Comparison of ENCODE assay signal across 26 cellular contexts in the genomic region with DNA sequence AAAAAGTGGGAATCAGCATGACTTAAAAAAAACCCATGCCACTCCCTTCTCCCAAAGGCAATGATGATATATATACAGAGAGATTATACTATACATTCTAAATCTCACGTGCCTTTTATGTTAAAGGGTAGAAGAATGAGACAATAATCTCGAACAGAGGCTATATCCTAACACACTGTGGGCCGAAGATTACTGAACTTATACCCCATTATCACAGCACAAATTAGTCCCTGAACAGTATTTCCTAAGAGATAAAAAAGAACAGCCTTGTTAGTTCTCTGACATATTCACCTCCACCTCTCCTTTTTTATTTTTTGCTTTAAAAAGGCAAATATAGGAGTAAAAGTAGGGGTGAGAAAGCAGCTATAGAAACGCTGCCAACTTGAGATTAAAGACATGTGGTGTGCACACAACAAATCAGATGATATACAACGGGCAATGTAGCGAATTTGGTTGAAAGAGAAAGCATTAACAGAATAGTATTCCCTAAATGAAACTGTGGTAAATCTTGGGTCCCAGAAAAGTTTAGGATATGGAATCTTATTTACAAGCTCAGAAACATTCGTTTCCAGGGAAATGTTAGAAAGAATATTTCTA.
DNase-seq lines count a peak whose midpoint lies in the region; ATAC-seq and TF ChIP-seq lines count a peak whose summit lies in the region.
"Had no signal": no experiment of that assay in that cellular context is flagged by ENCODE, and none has a peak within 500 bp of the region (broad histone marks: within the 10 kb centered on the region; RNA-seq: fewer than 3 reads in every experiment).

No MANE protein-coding gene starts in this region.

- H3K4me1 ChIP-seq in ACC112 (ENCODE audit: control insufficient read depth, insufficient read depth, low read length, unreplicated experiment) (peaks cover 11% of the 10 kb centered on the region), mesenchymal stem cell (ENCODE audit: control insufficient read depth, insufficient read depth, low read depth, low read length) (no peaks in the 10 kb centered on the region), Karpas-422 (ENCODE audit: low read length) (no peaks in the 10 kb centered on the region)
- H3K4me1 ChIP-seq: ascending aorta, lower lobe of right lung, SJCRH30 had no signal

- no peaks in the 10 kb centered on the region for H4K20me1 ChIP-seq in Karpas-422 (ENCODE audit: insufficient read depth, low read depth, low read length)

- H3K9me2 ChIP-seq in Karpas-422 (replicated peaks; ENCODE audit: insufficient read depth, low read length), result no peaks in the 10 kb centered on the region

- ATAC-seq in HG02610 (IDR thresholded peaks at IDR 0.05; ENCODE audit: unreplicated experiment), result no peak
- ATAC-seq: activated CD4-positive, CD25-positive, alpha-beta regulatory T cell treated with anti-CD3 and anti-CD28 coated beads, Interleukin-2, amount 50 U/mL, for 24 hours; activated T-cell treated with anti-CD3 and anti-CD28 coated beads, Interleukin-2, amount 50 U/mL, for 4 hours; HCT116; lower lobe of right lung; PC-3; stimulated activated effector memory CD8-positive, alpha-beta T cell treated with anti-CD3 and anti-CD28 coated beads, Interleukin-12 subunit alpha, Interleukin-12 subunit beta, amount 100 ng/mL, for 72 hours had no signal

- peaks cover 48% of the 10 kb centered on the region for H3K79me2 ChIP-seq in ACC112 (ENCODE audit: control insufficient read depth, insufficient read depth, low read length, unreplicated experiment)
- H3K79me2 ChIP-seq in Karpas-422 (ENCODE audit: low read length), result no peaks in the 10 kb centered on the region

- no peak overlapping the region for H3K4me2 ChIP-seq in mesenchymal stem cell (ENCODE audit: low read length, poor library complexity, severe bottlenecking)
- no peak overlapping the region for H3K4me2 ChIP-seq in Karpas-422 (ENCODE audit: low read depth, low read length, poor library complexity, severe bottlenecking)

- in situ Hi-C loops in ACHN (cut with HindIII; ENCODE audit: low pct_ligation_motif_present, low pct_unique_long_range_greater_than_20kb, low sequenced_read_pairs), result no loop called here

- 90% methylated on average over 6 of the region's 7 CpGs for WGBS in mesenchymal stem cell

- H3K18ac ChIP-seq in mesenchymal stem cell (ENCODE audit: low read depth in 1 of 2, low read length in 2 of 2), result no peak overlapping the region

- H3K4me3 ChIP-seq in ACC112 (ENCODE audit: low read depth, low read length) (peak overlapping the region; percentile 73), MG63 (peak overlapping the region; percentile 41), choroid plexus epithelial cell (ENCODE audit: low read depth, low read length) (no peak overlapping the region), mesenchymal stem cell (ENCODE audit: insufficient read depth in 1 of 2, low read depth in 1 of 2, low read length in 2 of 2) (peak overlapping the region in 1 of 2 experiments; percentile 72), Karpas-422 (ENCODE audit: low read length) (no peak overlapping the region)
- H3K4me3 ChIP-seq: ascending aorta, lower lobe of right lung, SJCRH30, thoracic aorta had no signal

- no peak overlapping the region for H2BK15ac ChIP-seq in mesenchymal stem cell (ENCODE audit: low read depth, poor library complexity, severe bottlenecking)

- peaks cover 3% of the 10 kb centered on the region; the same call in 1 of the 2 replicates for H3K9me3 ChIP-seq in MG63
- no peaks in the 10 kb centered on the region for H3K9me3 ChIP-seq in mesenchymal stem cell (ENCODE audit: control insufficient read depth, low read length)
- no peaks in the 10 kb centered on the region for H3K9me3 ChIP-seq in Karpas-422 (ENCODE audit: low read length)
- H3K9me3 ChIP-seq: lower lobe of right lung, SJCRH30, thoracic aorta had no signal

- H3K27ac ChIP-seq in ACC112 (ENCODE audit: low read depth, low read length), result peak overlapping the region; percentile 50
- H3K27ac ChIP-seq in mesenchymal stem cell (ENCODE audit: low read length, poor library complexity, severe bottlenecking), result no peak overlapping the region
- no peak overlapping the region for H3K27ac ChIP-seq in Karpas-422 (ENCODE audit: low read length)
- H3K27ac ChIP-seq: ascending aorta, lower lobe of right lung, SJCRH30, thoracic aorta had no signal

- H2AFZ ChIP-seq in ACC112 (ENCODE audit: low read length, unreplicated experiment) (peak overlapping the region; percentile 53), mesenchymal stem cell (ENCODE audit: low read depth, low read length) (no peak overlapping the region), Karpas-422 (ENCODE audit: low read length) (no peak overlapping the region)

- H3K79me1 ChIP-seq in mesenchymal stem cell (replicated peaks; ENCODE audit: low read length, poor library complexity, severe bottlenecking), result peaks cover 14% of the 10 kb centered on the region

- no peak for TF ChIP-seq CTCF in choroid plexus epithelial cell (conservative IDR thresholded peaks at IDR 0.05; ENCODE audit: low read depth, low read length)

- H2BK12ac ChIP-seq in mesenchymal stem cell (ENCODE audit: low read length in 2 of 2), result no peak overlapping the region

- no peak overlapping the region for H2BK5ac ChIP-seq in mesenchymal stem cell (ENCODE audit: low read depth, low read length, poor library complexity, severe bottlenecking)

- no peak overlapping the region for H4K8ac ChIP-seq in mesenchymal stem cell (ENCODE audit: low read length)

- H3K36me3 ChIP-seq in ACC112 (ENCODE audit: insufficient read depth, low read length) (0 out of 2 replicates have a peak, but pooled peaks cover 3% of the 10 kb centered on the region), MG63 (peaks cover 2% of the 10 kb centered on the region; the same call in 1 of the 2 replicates), mesenchymal stem cell (ENCODE audit: control insufficient read depth in 1 of 2, insufficient read depth in 2 of 2, low read depth in 1 of 2, low read length in 2 of 2) (peaks cover 0 to 5% of the 10 kb centered on the region in 2 experiments), Karpas-422 (ENCODE audit: insufficient read depth, low read length) (no peaks in the 10 kb centered on the region)
- H3K36me3 ChIP-seq: ascending aorta, lower lobe of right lung, SJCRH30, thoracic aorta had no signal

- no peak overlapping the region for H3K23ac ChIP-seq in mesenchymal stem cell (ENCODE audit: low read length in 2 of 2)

- no peak overlapping the region for H3K14ac ChIP-seq in mesenchymal stem cell (ENCODE audit: low read length in 2 of 2)

- DNase-seq in MG63, result no peak
- DNase-seq in choroid plexus epithelial cell (ENCODE audit: low read depth), result peak; percentile 16
- DNase-seq in mesenchymal stem cell, result no peak
- DNase-seq in ACHN, result no peak
- DNase-seq in Karpas-422, result no peak
- DNase-seq in activated naive CD4-positive, alpha-beta T cell (lab: John Stamatoyannopoulos, UW), result no peak
- DNase-seq: activated CD8-positive, alpha-beta memory T cell treated with anti-CD3 and anti-CD28 coated beads for 24 hours; activated naive CD4-positive, alpha-beta T cell treated with anti-CD3 and anti-CD28 coated beads, Interleukin-2, amount 50 U/mL, for 16 hours; activated T-cell treated with anti-CD3 and anti-CD28 coated beads, Interleukin-2, amount 50 U/mL, for 4 hours; COR-L47; effector CD4-positive, alpha-beta T cell; hippocampal formation; lower lobe of right lung; NCI-H1105; NCI-H2029 treated with DMSO at 0.1 percent for 48 hours; NCI-H345; occipital lobe; PC-3; SJCRH30 had no signal

- H3K27me3 ChIP-seq in ACC112 (ENCODE audit: insufficient read depth, low read length), result no peaks in the 10 kb centered on the region
- H3K27me3 ChIP-seq in MG63, result no peaks in the 10 kb centered on the region
- H3K27me3 ChIP-seq in mesenchymal stem cell (ENCODE audit: control insufficient read depth in 1 of 2, insufficient read depth in 1 of 2, low read length in 2 of 2), result no peaks in the 10 kb centered on the region
- no peaks in the 10 kb centered on the region for H3K27me3 ChIP-seq in Karpas-422 (ENCODE audit: low read length)
- H3K27me3 ChIP-seq: ascending aorta, SJCRH30 had no signal

- no peak overlapping the region for H2BK120ac ChIP-seq in mesenchymal stem cell (ENCODE audit: low read depth, low read length)

- no peak overlapping the region for H3K4ac ChIP-seq in mesenchymal stem cell (ENCODE audit: low read depth in 1 of 2, low read length in 2 of 2)

- H4K91ac ChIP-seq in mesenchymal stem cell (ENCODE audit: low read length), result no peak overlapping the region

- no peak overlapping the region for H2AK5ac ChIP-seq in mesenchymal stem cell (ENCODE audit: low read length, severe bottlenecking)

- H3K9ac ChIP-seq in mesenchymal stem cell (ENCODE audit: low read length) (peak overlapping the region; percentile 88), Karpas-422 (ENCODE audit: low read length) (no peak overlapping the region)

Comparison
In these comparisons a context has a peak if more than half of its experiments do, and no peak if none do; other contexts are left out.
1. H3K4me3 ChIP-seq: peak in ACC112 (single experiment) and MG63 (single experiment); none in choroid plexus epithelial cell (single experiment) and Karpas-422 (single experiment).